9 cellular contexts compared by ENCODE assay signal in genomic region chr17:10614536-10615155, GRCh38. TPM values are rescaled to one million over a fixed set of nuclear protein-coding genes. Genes with fewer than 3 reads are reported as not detected.
DNase-seq lines count a peak whose midpoint lies in the region; ATAC-seq and TF ChIP-seq lines count a peak whose summit lies in the region.
"Had no signal": no experiment of that assay in that cellular context is flagged by ENCODE, and none has a peak within 500 bp of the region (broad histone marks: within the 10 kb centered on the region; RNA-seq: fewer than 3 reads in every experiment).

No MANE protein-coding gene starts in this region.

- no peaks in the 10 kb centered on the region for H3K27me3 ChIP-seq in stomach

- no peak for ATAC-seq in stimulated activated memory B cell treated with anti-CD40 and anti-IgM and Interleukin-4, amounts not matched to agents 10 μg/mL and 1 μg/mL and 100 μg/mL, for 72 hours
- ATAC-seq in HG02610 (IDR thresholded peaks at IDR 0.05; ENCODE audit: unreplicated experiment), result no peak

- intact Hi-C loops in stomach (cut with DNase I; ENCODE audit: low total_unique reads), result loop anchor here (10.0 kb wide), 1 partner anchor 290 kb away; no protein-coding TSS in a partner anchor

- no peaks in the 10 kb centered on the region for H3K36me3 ChIP-seq in stomach

- H3K27ac ChIP-seq in stomach, result no peak overlapping the region

- no peak for TF ChIP-seq POLR2A in stomach (IDR thresholded peaks at IDR 0.05)

- no peak overlapping the region for H3K27ac Mint-ChIP-seq in stimulated activated memory B cell treated with anti-CD40 and anti-IgM and Interleukin-4, amounts not matched to agents 10 μg/mL and 1 μg/mL and 100 μg/mL, for 72 hours
- H3K27ac Mint-ChIP-seq: memory B cell had no signal

- H3K4me1 ChIP-seq in stomach, result peaks cover 0 to 6% (median 2%) of the 10 kb centered on the region in 4 donors

- no peaks in the 10 kb centered on the region for H3K36me3 Mint-ChIP-seq in stimulated activated memory B cell treated with anti-CD40 and anti-IgM and Interleukin-4, amounts not matched to agents 10 μg/mL and 1 μg/mL and 100 μg/mL, for 72 hours
- H3K36me3 Mint-ChIP-seq: memory B cell had no signal

- DNase-seq in AG20443 (ENCODE audit: low spot score) (peak; percentile 78), NCI-H146 treated with DMSO at 0.1 percent for 48 hours (lab: John Stamatoyannopoulos, UW; ENCODE audit: unreplicated experiment) (peak; percentile 1), astrocyte of the hippocampus (ENCODE audit: low read depth, low spot score) (peak; percentile 66), iPS-NIHi11 (ENCODE audit: low spot score) (peak; percentile 78), stomach (no peak)

- no peaks in the 10 kb centered on the region for H3K9me3 ChIP-seq in stomach

- H3K4me1 Mint-ChIP-seq in stimulated activated memory B cell treated with anti-CD40 and anti-IgM and Interleukin-4, amounts not matched to agents 10 μg/mL and 1 μg/mL and 100 μg/mL, for 72 hours, result no peaks in the 10 kb centered on the region
- H3K4me1 Mint-ChIP-seq: memory B cell had no signal

- WGBS in stomach, 5 donors, result 66 to 74% (median 69%) methylated on average over 6 of the region's 6 CpGs

- TF ChIP-seq CTCF in GM12872 (IDR thresholded peaks at IDR 0.05; ENCODE audit: insufficient read depth, low read depth, low read length) (peak; percentile 81), stomach (IDR thresholded peaks at IDR 0.05) (peak in 5 of 7 experiments; percentile 30 to 62 (median 50))

- peaks cover 37% of the 10 kb centered on the region for H3K27me3 Mint-ChIP-seq in stimulated activated memory B cell treated with anti-CD40 and anti-IgM and Interleukin-4, amounts not matched to agents 10 μg/mL and 1 μg/mL and 100 μg/mL, for 72 hours

- no peak overlapping the region for H3K4me3 Mint-ChIP-seq in stimulated activated memory B cell treated with anti-CD40 and anti-IgM and Interleukin-4, amounts not matched to agents 10 μg/mL and 1 μg/mL and 100 μg/mL, for 72 hours
- H3K4me3 Mint-ChIP-seq: memory B cell had no signal

- no peak overlapping the region for H3K4me3 ChIP-seq in stomach

- H3K9me3 Mint-ChIP-seq in stimulated activated memory B cell treated with anti-CD40 and anti-IgM and Interleukin-4, amounts not matched to agents 10 μg/mL and 1 μg/mL and 100 μg/mL, for 72 hours, result no peaks in the 10 kb centered on the region
- H3K9me3 Mint-ChIP-seq: memory B cell had no signal

- TF ChIP-seq EP300 in stomach (IDR thresholded peaks at IDR 0.05), result no peak

RNA-seq across cellular contexts. Expression of gene MYH3, which starts 42.5 kb away (rescaled TPM):
- 1 to 10 TPM in 3 of 5 donors, under 1 TPM in 2; 0.45 to 8.3 (median 2.3) TPM for total RNA-seq in stomach
- polyA plus RNA-seq in stomach, result 1 to 10 TPM; 1.2 to 5.1 (median 4.2) TPM
